ENCODE assay signal across 8 cellular contexts in genomic region chr3:195632501-195633185, GRCh38. TPM values are rescaled to one million over a fixed set of nuclear protein-coding genes. Genes with fewer than 3 reads are reported as not detected.
DNase-seq lines count a peak whose midpoint lies in the region; ATAC-seq and TF ChIP-seq lines count a peak whose summit lies in the region.
"Not testable (repeated sequence)": the region's sequence is repeated elsewhere in the genome, so short reads cannot be mapped to it uniquely, and the experiment has no call there.

No MANE protein-coding gene starts in this region.

- ATAC-seq in stimulated activated naive CD8-positive, alpha-beta T cell treated with anti-CD3 and anti-CD28 coated beads, Interleukin-15, amount 100 ng/mL, for 72 hours = peak; percentile 0

- DNase-seq in activated CD4-positive, alpha-beta T cell treated with anti-CD3 and anti-CD28 coated beads, Interleukin-2, amount 10 ng/mL, durations not matched to agents 24 days and 14 days; activated T-helper 1 cell treated with anti-CD3 and anti-CD28 coated beads, Interleukin-12 subunit alpha, Interleukin-12 subunit beta, Interleukin-2, Interleukin-4 antibody, amounts not matched to agents 30 ng/mL and 10 ng/mL and 1 ng/mL, durations not matched to agents 14 hours and 24 hours and 36 hours (ENCODE audit: low spot score); MCF 10A (ENCODE audit: unreplicated experiment): not testable (repeated sequence)
- DNase-seq in mesenteric fat pad (ENCODE audit: low spot score) = peak; percentile 87
- DNase-seq in osteoblast (ENCODE audit: insufficient read length, low spot score, missing footprints) = peak; percentile 14
- DNase-seq in stimulated activated naive CD8-positive, alpha-beta T cell treated with anti-CD3 and anti-CD28 coated beads, Interleukin-15, amount 100 ng/mL, for 72 hours = peak in 1 of 2 donors; percentile 34

- BruUV-seq in MCF 10A (replicated peaks; lab: Mats Ljungman, UMichigan) = not testable (repeated sequence)

- not testable (repeated sequence) for H3K4me3 ChIP-seq in BLaER1; osteoblast (ENCODE audit: insufficient read depth, low read length)

- H3K27ac ChIP-seq in BLaER1 = peak overlapping the region; percentile 44; the same call in 1 of the 2 replicates
- H3K27ac ChIP-seq in osteoblast (ENCODE audit: low read depth, low read length) = not testable (repeated sequence)

- H3K27me3 Mint-ChIP-seq in IgD-negative memory B cell; activated CD4-positive, alpha-beta T cell treated with anti-CD3 and anti-CD28 coated beads, Interleukin-2, amount 10 ng/mL, durations not matched to agents 24 days and 14 days; activated T-helper 1 cell treated with anti-CD3 and anti-CD28 coated beads, Interleukin-12 subunit alpha, Interleukin-12 subunit beta, Interleukin-2, Interleukin-4 antibody, amounts not matched to agents 30 ng/mL and 10 ng/mL and 1 ng/mL, durations not matched to agents 14 hours and 24 hours and 36 hours (ENCODE audit: insufficient read depth); MCF 10A (ENCODE audit: insufficient read depth, unreplicated experiment); stimulated activated naive CD8-positive, alpha-beta T cell treated with anti-CD3 and anti-CD28 coated beads, Interleukin-15, amount 100 ng/mL, for 72 hours: not testable (repeated sequence)

- not testable (repeated sequence) for H2AFZ ChIP-seq in osteoblast (ENCODE audit: low read length)

- intact Hi-C loops in activated CD4-positive, alpha-beta T cell treated with anti-CD3 and anti-CD28 coated beads, Interleukin-2, amount 10 ng/mL, durations not matched to agents 24 days and 14 days (cut with micrococcal nuclease); activated T-helper 1 cell treated with anti-CD3 and anti-CD28 coated beads, Interleukin-12 subunit alpha, Interleukin-12 subunit beta, Interleukin-2, Interleukin-4 antibody, amounts not matched to agents 30 ng/mL and 10 ng/mL and 1 ng/mL, durations not matched to agents 14 hours and 24 hours and 36 hours (cut with micrococcal nuclease); MCF 10A (cut with micrococcal nuclease): not testable (repeated sequence)

- not testable (repeated sequence) for H3K27me3 ChIP-seq in BLaER1; osteoblast (ENCODE audit: insufficient read depth, low read length)

- H3K79me2 ChIP-seq in osteoblast (ENCODE audit: insufficient read depth, low read length) = not testable (repeated sequence)

- not testable (repeated sequence) for H3K36me3 Mint-ChIP-seq in IgD-negative memory B cell; activated CD4-positive, alpha-beta T cell treated with anti-CD3 and anti-CD28 coated beads, Interleukin-2, amount 10 ng/mL, durations not matched to agents 24 days and 14 days (ENCODE audit: low read depth); activated T-helper 1 cell treated with anti-CD3 and anti-CD28 coated beads, Interleukin-12 subunit alpha, Interleukin-12 subunit beta, Interleukin-2, Interleukin-4 antibody, amounts not matched to agents 30 ng/mL and 10 ng/mL and 1 ng/mL, durations not matched to agents 14 hours and 24 hours and 36 hours (ENCODE audit: low read depth); MCF 10A (ENCODE audit: insufficient read depth, unreplicated experiment)

- POLR2A ChIA-PET in MCF 10A (lab: Yijun Ruan, JAX) = not testable (repeated sequence)

- not testable (repeated sequence) for H3K9ac ChIP-seq in BLaER1

- H3K9me3 Mint-ChIP-seq in IgD-negative memory B cell; activated CD4-positive, alpha-beta T cell treated with anti-CD3 and anti-CD28 coated beads, Interleukin-2, amount 10 ng/mL, durations not matched to agents 24 days and 14 days; activated T-helper 1 cell treated with anti-CD3 and anti-CD28 coated beads, Interleukin-12 subunit alpha, Interleukin-12 subunit beta, Interleukin-2, Interleukin-4 antibody, amounts not matched to agents 30 ng/mL and 10 ng/mL and 1 ng/mL, durations not matched to agents 14 hours and 24 hours and 36 hours; MCF 10A (ENCODE audit: unreplicated experiment); stimulated activated naive CD8-positive, alpha-beta T cell treated with anti-CD3 and anti-CD28 coated beads, Interleukin-15, amount 100 ng/mL, for 72 hours: not testable (repeated sequence)

- peaks cover 46% of the 10 kb centered on the region for H3K4me1 ChIP-seq in BLaER1
- not testable (repeated sequence) for H3K4me1 ChIP-seq in osteoblast (ENCODE audit: insufficient read depth, low read length)

- CTCF ChIA-PET in MCF 10A (lab: Yijun Ruan, JAX) = not testable (repeated sequence)

- H3K4me3 Mint-ChIP-seq in IgD-negative memory B cell (peak overlapping the region in 3 of 4 donors; percentile 28 to 60 (median 39)), MCF 10A (ENCODE audit: unreplicated experiment) (peak overlapping the region; percentile 22)
- peak overlapping the region; percentile 72 for H3K4me3 Mint-ChIP-seq in activated CD4-positive, alpha-beta T cell treated with anti-CD3 and anti-CD28 coated beads, Interleukin-2, amount 10 ng/mL, durations not matched to agents 24 days and 14 days
- peak overlapping the region; percentile 8 for H3K4me3 Mint-ChIP-seq in activated T-helper 1 cell treated with anti-CD3 and anti-CD28 coated beads, Interleukin-12 subunit alpha, Interleukin-12 subunit beta, Interleukin-2, Interleukin-4 antibody, amounts not matched to agents 30 ng/mL and 10 ng/mL and 1 ng/mL, durations not matched to agents 14 hours and 24 hours and 36 hours
- peak overlapping the region; percentile 49 to 50 for H3K4me3 Mint-ChIP-seq in stimulated activated naive CD8-positive, alpha-beta T cell treated with anti-CD3 and anti-CD28 coated beads, Interleukin-15, amount 100 ng/mL, for 72 hours

- TF ChIP-seq CTCF in MCF 10A (IDR thresholded peaks at IDR 0.05; ENCODE audit: unreplicated experiment); osteoblast (IDR thresholded peaks at IDR 0.05; ENCODE audit: extremely low read depth, low read depth, low read length): not testable (repeated sequence)

- H4K20me1 ChIP-seq in BLaER1; osteoblast (ENCODE audit: insufficient read depth, low read length): not testable (repeated sequence)

- H3K4me1 Mint-ChIP-seq in IgD-negative memory B cell; MCF 10A (ENCODE audit: insufficient read depth, unreplicated experiment): not testable (repeated sequence)
- H3K4me1 Mint-ChIP-seq in activated CD4-positive, alpha-beta T cell treated with anti-CD3 and anti-CD28 coated beads, Interleukin-2, amount 10 ng/mL, durations not matched to agents 24 days and 14 days = peaks cover 24% of the 10 kb centered on the region
- H3K4me1 Mint-ChIP-seq in activated T-helper 1 cell treated with anti-CD3 and anti-CD28 coated beads, Interleukin-12 subunit alpha, Interleukin-12 subunit beta, Interleukin-2, Interleukin-4 antibody, amounts not matched to agents 30 ng/mL and 10 ng/mL and 1 ng/mL, durations not matched to agents 14 hours and 24 hours and 36 hours (ENCODE audit: low read depth) = peaks cover 35% of the 10 kb centered on the region
- peaks cover 47% of the 10 kb centered on the region for H3K4me1 Mint-ChIP-seq in stimulated activated naive CD8-positive, alpha-beta T cell treated with anti-CD3 and anti-CD28 coated beads, Interleukin-15, amount 100 ng/mL, for 72 hours

- peak overlapping the region in 2 of 3 donors; percentile 6 to 58 for H3K27ac Mint-ChIP-seq in IgD-negative memory B cell
- H3K27ac Mint-ChIP-seq in activated CD4-positive, alpha-beta T cell treated with anti-CD3 and anti-CD28 coated beads, Interleukin-2, amount 10 ng/mL, durations not matched to agents 24 days and 14 days = peak overlapping the region; percentile 98
- peak overlapping the region; percentile 97 for H3K27ac Mint-ChIP-seq in activated T-helper 1 cell treated with anti-CD3 and anti-CD28 coated beads, Interleukin-12 subunit alpha, Interleukin-12 subunit beta, Interleukin-2, Interleukin-4 antibody, amounts not matched to agents 30 ng/mL and 10 ng/mL and 1 ng/mL, durations not matched to agents 14 hours and 24 hours and 36 hours
- H3K27ac Mint-ChIP-seq in MCF 10A (ENCODE audit: low read depth, unreplicated experiment) = not testable (repeated sequence)
- H3K27ac Mint-ChIP-seq in stimulated activated naive CD8-positive, alpha-beta T cell treated with anti-CD3 and anti-CD28 coated beads, Interleukin-15, amount 100 ng/mL, for 72 hours = peak overlapping the region; percentile 88 to 95

- not testable (repeated sequence) for H3K9me3 ChIP-seq in BLaER1; osteoblast (ENCODE audit: low read depth, low read length)

- peak overlapping the region; percentile 58 for H3K4me2 ChIP-seq in BLaER1
- H3K4me2 ChIP-seq in osteoblast (ENCODE audit: insufficient read depth, low read length) = not testable (repeated sequence)

- not testable (repeated sequence) for H3K36me3 ChIP-seq in BLaER1; osteoblast (ENCODE audit: insufficient read depth, low read length)

RNA-seq across cellular contexts. Expression of gene APOD, which starts 48.9 kb away (rescaled TPM):
- polyA plus RNA-seq in IgD-negative memory B cell = not detected
- total RNA-seq in activated CD4-positive, alpha-beta T cell treated with anti-CD3 and anti-CD28 coated beads, Interleukin-2, amount 10 ng/mL, durations not matched to agents 24 days and 14 days = 1.8 and 2.6 TPM in 2 replicates
- total RNA-seq in activated T-helper 1 cell treated with anti-CD3 and anti-CD28 coated beads, Interleukin-12 subunit alpha, Interleukin-12 subunit beta, Interleukin-2, Interleukin-4 antibody, amounts not matched to agents 30 ng/mL and 10 ng/mL and 1 ng/mL, durations not matched to agents 14 hours and 24 hours and 36 hours = 3.4 and 4.0 TPM in 2 replicates
- 0.83 and 1.9 TPM in 2 replicates for total RNA-seq in MCF 10A (2022)
- 362 TPM for total RNA-seq in mesenteric fat pad
- 0.88 and 1.4 TPM in 2 replicates for total RNA-seq in osteoblast

Comparison
In these comparisons a context has a peak if more than half of its experiments do, and no peak if none do; other contexts are left out.
1. H3K4me3 Mint-ChIP-seq: peak in every context shown above with its lines; median percentile 72 in activated CD4-positive, alpha-beta T cell treated with anti-CD3 and anti-CD28 coated beads, Interleukin-2, amount 10 ng/mL, durations not matched to agents 24 days and 14 days; 50 in stimulated activated naive CD8-positive, alpha-beta T cell treated with anti-CD3 and anti-CD28 coated beads, Interleukin-15, amount 100 ng/mL, for 72 hours; 39 in IgD-negative memory B cell; 22 in MCF 10A; 8 in activated T-helper 1 cell treated with anti-CD3 and anti-CD28 coated beads, Interleukin-12 subunit alpha, Interleukin-12 subunit beta, Interleukin-2, Interleukin-4 antibody, amounts not matched to agents 30 ng/mL and 10 ng/mL and 1 ng/mL, durations not matched to agents 14 hours and 24 hours and 36 hours.
2. RNA of gene APOD, which starts 48.9 kb away (total RNA-seq): 362 TPM in mesenteric fat pad (single experiment); 3.4 to 4.0 TPM in activated T-helper 1 cell treated with anti-CD3 and anti-CD28 coated beads, Interleukin-12 subunit alpha, Interleukin-12 subunit beta, Interleukin-2, Interleukin-4 antibody, amounts not matched to agents 30 ng/mL and 10 ng/mL and 1 ng/mL, durations not matched to agents 14 hours and 24 hours and 36 hours, 0.83 to 1.9 TPM in MCF 10A, 1.8 to 2.6 TPM in activated CD4-positive, alpha-beta T cell treated with anti-CD3 and anti-CD28 coated beads, Interleukin-2, amount 10 ng/mL, durations not matched to agents 24 days and 14 days and 0.88 to 1.4 TPM in osteoblast; every median in the first group is over 10 times any median in the second.